25 cellular contexts compared by ENCODE assay signal in genomic region chr1:191977874-191978273, GRCh38.
"Had no signal": no experiment of that assay in that cellular context is flagged by ENCODE, and none has a peak within 500 bp of the region (broad histone marks: within the 10 kb centered on the region; RNA-seq: fewer than 3 reads in every experiment).

No MANE protein-coding gene starts in this region.

- H3K9me3 ChIP-seq: MG63 had no signal

- FAIRE-seq: HTR-8/SVneo, RCC 7860 had no signal

- H3K27ac ChIP-seq: HL-60, SJSA1, SK-N-MC had no signal

- H3K4me3 ChIP-seq: MG63, SJSA1, SK-N-MC had no signal

- DNase-seq: Karpas-422, KG1, MG63, NCI-H1092, NCI-H1105 treated with DMSO at 0.1 percent for 48 hours, NCI-H1417 treated with DMSO at 0.1 percent for 48 hours, NCI-H146, NCI-H1694 treated with DMSO at 0.1 percent for 48 hours, NCI-H1930, NCI-H2081, NCI-H2107, NCI-H226, NCI-H446, NCI-H510A, NCI-H524 treated with DMSO at 0.1 percent for 48 hours, NCI-H774, Right ventricle myocardium superior, RPMI8226, SIG-M5, SW 1271 had no signal

- H3K4me1 ChIP-seq: SJSA1 had no signal
